In the genomic region with DNA sequence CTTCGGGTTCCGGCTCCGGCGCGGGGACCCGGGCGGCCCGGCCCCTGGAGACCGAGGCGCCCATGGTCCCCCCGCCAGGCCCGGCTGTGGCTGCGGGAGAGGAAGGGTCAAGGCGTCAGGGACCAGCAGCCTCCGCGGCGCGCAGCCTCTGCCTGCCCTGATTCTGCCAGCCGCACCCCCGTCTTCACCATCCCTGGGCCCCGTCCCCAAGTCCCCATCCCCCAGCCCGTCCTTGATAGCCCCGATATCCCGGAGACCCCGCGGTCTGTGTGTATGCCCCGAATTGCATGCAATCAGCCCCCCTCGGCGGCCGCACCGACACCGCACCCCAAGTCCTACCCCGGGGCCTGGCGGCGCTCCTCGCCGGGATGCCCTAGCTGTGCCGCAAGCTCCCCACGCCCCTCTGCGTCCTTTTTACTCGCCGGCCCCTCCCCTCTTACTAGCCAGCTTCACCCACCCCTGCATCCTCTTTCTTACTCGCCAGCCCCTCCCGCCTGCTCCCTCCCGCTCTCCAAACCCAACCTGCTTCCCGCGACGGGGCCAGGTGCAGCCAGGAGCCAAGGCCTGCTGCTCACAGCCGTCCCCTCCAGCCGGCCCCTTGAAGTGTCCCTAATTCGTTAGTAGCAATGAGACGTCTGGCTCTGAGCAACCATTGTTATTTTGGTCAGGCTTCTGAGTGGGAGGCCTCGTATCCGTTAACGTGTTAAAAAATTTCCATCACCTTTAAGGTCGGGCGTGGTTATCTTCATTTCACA, we compare ENCODE assay signal across 8 cellular contexts. TPM values are rescaled to one million over a fixed set of nuclear protein-coding genes. Genes with fewer than 3 reads are reported as not detected.
A peak's percentile ranks its signal among the peaks of the same experiment; 100 is the strongest.
DNase-seq lines count a peak whose midpoint lies in the region; ATAC-seq and TF ChIP-seq lines count a peak whose summit lies in the region.

A gene with protein sequence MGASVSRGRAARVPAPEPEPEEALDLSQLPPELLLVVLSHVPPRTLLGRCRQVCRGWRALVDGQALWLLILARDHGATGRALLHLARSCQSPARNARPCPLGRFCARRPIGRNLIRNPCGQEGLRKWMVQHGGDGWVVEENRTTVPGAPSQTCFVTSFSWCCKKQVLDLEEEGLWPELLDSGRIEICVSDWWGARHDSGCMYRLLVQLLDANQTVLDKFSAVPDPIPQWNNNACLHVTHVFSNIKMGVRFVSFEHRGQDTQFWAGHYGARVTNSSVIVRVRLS (minus strand): TSS at position 386 of the 755 bp plus-strand sequence. CDS start 322 bp downstream, at position 64.

- H3K36me3 Mint-ChIP-seq in T-helper 17 cell (ENCODE audit: low read depth), result no peaks in the 10 kb centered on the region
- H3K36me3 Mint-ChIP-seq in mesothelial cell of epicardium, result peaks cover 4% of the 10 kb centered on the region

- no peak for TF ChIP-seq POLR2A in tibial nerve (IDR thresholded peaks at IDR 0.05)

- TF ChIP-seq EP300 in tibial nerve (IDR thresholded peaks at IDR 0.05), result no peak

- no peaks in the 10 kb centered on the region for H3K27me3 ChIP-seq in tibial nerve

- H3K27ac Mint-ChIP-seq in T-helper 17 cell (no peak within 1 kb of the TSS), mesothelial cell of epicardium (peak within 1 kb of the TSS; percentile 88)

- peaks cover 0 to 31% (median 10%) of the 10 kb centered on the region in 4 donors for H3K4me1 ChIP-seq in tibial nerve

- peaks cover 0 to 13% (median 0%) of the 10 kb centered on the region in 3 donors for H3K36me3 ChIP-seq in tibial nerve

- peak; percentile 50 for DNase-seq in AG20443 (ENCODE audit: low spot score)
- no peak for DNase-seq in HFF-Myc (ENCODE audit: extremely low read depth, low read depth)
- no peak for DNase-seq in T-helper 17 cell
- peak; percentile 40 for DNase-seq in epithelial cell of esophagus (ENCODE audit: low read depth)
- peak in 1 of 2 experiments; percentile 44 for DNase-seq in mesothelial cell of epicardium (ENCODE audit: low spot score in 2 of 2, unreplicated experiment in 2 of 2)
- DNase-seq in tibial nerve (ENCODE audit: low spot score in 2 of 2), result no peak
- DNase-seq in A172 (ENCODE audit: low spot score), result no peak

- H3K9me3 ChIP-seq in T-helper 17 cell (ENCODE audit: control insufficient read depth, low read length, poor library complexity, severe bottlenecking) (no peaks in the 10 kb centered on the region), tibial nerve (no peaks in the 10 kb centered on the region)

- H3K4me3 Mint-ChIP-seq in T-helper 17 cell, result peak within 1 kb of the TSS; percentile 85
- H3K4me3 Mint-ChIP-seq in mesothelial cell of epicardium, result peak within 1 kb of the TSS; percentile 68

- peaks cover 3% of the 10 kb centered on the region for H3K9me3 Mint-ChIP-seq in mesothelial cell of epicardium

- H3K4me3 ChIP-seq in HFF-Myc (replicated peaks; ENCODE audit: low read depth, low read length) (peak within 1 kb of the TSS; percentile 43), epithelial cell of esophagus (ENCODE audit: low read length) (peak within 1 kb of the TSS; percentile 59), tibial nerve (peak within 1 kb of the TSS; percentile 42 to 77 (median 51))

- WGBS in tibial nerve, 2 donors, result 11 to 12% methylated on average over 32 to 49 of the region's 57 CpGs

- no peak for TF ChIP-seq CTCF in HFF-Myc (IDR thresholded peaks at IDR 0.05; ENCODE audit: low read depth, low read length, missing control alignments)
- no peak for TF ChIP-seq CTCF in epithelial cell of esophagus (IDR thresholded peaks at IDR 0.05; ENCODE audit: insufficient read depth, low read depth, low read length, missing control alignments)
- TF ChIP-seq CTCF in mesothelial cell of epicardium (IDR thresholded peaks at IDR 0.05; ENCODE audit: unreplicated experiment), result no peak
- no peak for TF ChIP-seq CTCF in tibial nerve (IDR thresholded peaks at IDR 0.05)

- peaks cover 4% of the 10 kb centered on the region for H3K4me1 Mint-ChIP-seq in T-helper 17 cell
- peaks cover 14% of the 10 kb centered on the region for H3K4me1 Mint-ChIP-seq in mesothelial cell of epicardium

- peak within 1 kb of the TSS; percentile 26 to 84 (median 54) for H3K27ac ChIP-seq in tibial nerve

- H3K27me3 Mint-ChIP-seq in T-helper 17 cell, result peaks cover 11% of the 10 kb centered on the region
- peaks cover 5% of the 10 kb centered on the region for H3K27me3 Mint-ChIP-seq in mesothelial cell of epicardium (ENCODE audit: low read depth)

- ATAC-seq in T-helper 17 cell (no peak), GM18502 (IDR thresholded peaks at IDR 0.05; ENCODE audit: poor library complexity, unreplicated experiment) (no peak)

RNA-seq across cellular contexts. Expression of the gene that starts here (rescaled TPM):
- total RNA-seq in T-helper 17 cell (1 to 10 TPM in 1 of 2 donors, under 1 TPM in 1; 0.40 to 1.6 TPM), mesothelial cell of epicardium (9.5 to 10.2 TPM (median 9.6 TPM) in 3 replicates), tibial nerve (1 to 10 TPM; 3.6 to 8.0 (median 5.9) TPM)
- total RNA-seq in A172 (2014; rRNA removed; shearing (Covaris generic)), result 0.07 and 0.10 TPM in 2 replicates

Comparison
In these comparisons a context has a peak if more than half of its experiments do, and no peak if none do; other contexts are left out.
1. DNase-seq: peak in AG20443 (single experiment) and epithelial cell of esophagus (single experiment); none in HFF-Myc (single experiment), T-helper 17 cell (0 of 3), tibial nerve (0 of 2) and A172 (single experiment).
2. Peak in every context shown above with its lines, with median percentiles within 50 percentile points of each other: H3K4me3 ChIP-seq.